In the genomic region with DNA sequence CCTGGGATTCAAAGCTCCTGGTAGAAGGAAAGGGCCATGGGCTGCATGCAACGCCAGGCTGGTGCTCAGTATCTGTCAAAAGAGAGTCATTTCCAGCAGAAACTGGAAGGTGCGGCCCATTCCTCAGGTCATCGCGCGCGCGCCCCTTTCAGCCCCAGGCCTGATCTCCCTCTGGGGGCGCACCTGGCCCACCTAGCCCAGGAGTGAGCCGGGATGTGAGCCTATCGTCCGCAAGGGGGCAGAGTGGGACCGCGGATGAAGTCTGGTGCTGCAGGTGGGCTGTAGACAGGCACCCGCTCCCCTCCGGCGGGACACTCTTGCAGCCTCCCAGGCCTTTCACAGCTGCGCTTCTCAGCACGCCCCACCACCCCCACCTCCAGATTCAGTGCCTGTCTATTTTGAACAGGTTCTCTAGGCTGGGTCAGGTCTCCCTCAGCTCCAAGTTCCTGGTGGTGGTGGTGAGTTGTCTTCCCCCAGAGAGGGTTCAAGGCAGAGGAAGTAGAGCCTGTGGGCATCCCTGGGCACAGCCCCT, we compare ENCODE assay signal across 9 cellular contexts. TPM values are rescaled to one million over a fixed set of nuclear protein-coding genes. Genes with fewer than 3 reads are reported as not detected.
DNase-seq lines count a peak whose midpoint lies in the region; ATAC-seq and TF ChIP-seq lines count a peak whose summit lies in the region.
"Had no signal": no experiment of that assay in that cellular context is flagged by ENCODE, and none has a peak within 500 bp of the region (broad histone marks: within the 10 kb centered on the region; RNA-seq: fewer than 3 reads in every experiment).

No MANE protein-coding gene starts in this region.

- H3K36me3 Mint-ChIP-seq in glutamatergic neuron (ENCODE audit: unreplicated experiment) = no peaks in the 10 kb centered on the region
- H3K36me3 Mint-ChIP-seq in progenitor cell of endocrine pancreas (ENCODE audit: insufficient read depth) = no peaks in the 10 kb centered on the region
- H3K36me3 Mint-ChIP-seq: activated naive CD4-positive, alpha-beta T cell treated with anti-CD3 and anti-CD28 coated beads, Interleukin-2, amount 50 U/mL, for 24 hours had no signal

- peak overlapping the region; percentile 36 for H3K4me2 ChIP-seq in Karpas-422 (ENCODE audit: low read depth, low read length, poor library complexity, severe bottlenecking)

- H3K79me2 ChIP-seq in Karpas-422 (ENCODE audit: low read length) = no peaks in the 10 kb centered on the region

- H3K9me3 ChIP-seq in Karpas-422 (ENCODE audit: low read length) (no peaks in the 10 kb centered on the region), SJSA1 (replicated peaks) (no peaks in the 10 kb centered on the region), vagina (no peaks in the 10 kb centered on the region)

- H3K27ac Mint-ChIP-seq in glutamatergic neuron (ENCODE audit: unreplicated experiment) (no peak overlapping the region), progenitor cell of endocrine pancreas (peak overlapping the region; percentile 78)
- H3K27ac Mint-ChIP-seq: activated naive CD4-positive, alpha-beta T cell treated with anti-CD3 and anti-CD28 coated beads, Interleukin-2, amount 50 U/mL, for 24 hours had no signal

- H2AFZ ChIP-seq in Karpas-422 (ENCODE audit: low read length) = no peak overlapping the region

- no peak overlapping the region for H3K27ac ChIP-seq in Karpas-422 (ENCODE audit: low read length)
- no peak overlapping the region for H3K27ac ChIP-seq in SJSA1
- no peak overlapping the region for H3K27ac ChIP-seq in vagina

- H3K27me3 Mint-ChIP-seq in glutamatergic neuron (ENCODE audit: unreplicated experiment) (peaks cover 9% of the 10 kb centered on the region), progenitor cell of endocrine pancreas (peaks cover 19% of the 10 kb centered on the region)
- H3K27me3 Mint-ChIP-seq: activated naive CD4-positive, alpha-beta T cell treated with anti-CD3 and anti-CD28 coated beads, Interleukin-2, amount 50 U/mL, for 24 hours had no signal

- H3K27me3 ChIP-seq in Karpas-422 (ENCODE audit: low read length) = no peaks in the 10 kb centered on the region
- H3K27me3 ChIP-seq in SJSA1 (replicated peaks) = no peaks in the 10 kb centered on the region
- H3K27me3 ChIP-seq in vagina = no peaks in the 10 kb centered on the region

- peaks cover 6% of the 10 kb centered on the region for H3K4me1 Mint-ChIP-seq in glutamatergic neuron (ENCODE audit: low read depth, unreplicated experiment)
- peaks cover 8% of the 10 kb centered on the region for H3K4me1 Mint-ChIP-seq in progenitor cell of endocrine pancreas (ENCODE audit: low read depth)

- intact Hi-C loops in vagina (cut with DNase I) = loop anchor here (5.0 kb wide), 3 partner anchors 51 to 141 kb away; no protein-coding TSS in a partner anchor

- TF ChIP-seq CTCF in glutamatergic neuron (IDR thresholded peaks at IDR 0.05; ENCODE audit: partially characterized antibody, unreplicated experiment) (peak; percentile 92), progenitor cell of endocrine pancreas (IDR thresholded peaks at IDR 0.05; ENCODE audit: unreplicated experiment) (peak; percentile 98), vagina (IDR thresholded peaks at IDR 0.05) (peak; percentile 96 to 99 (median 97))

- no peak overlapping the region for H3K4me3 Mint-ChIP-seq in glutamatergic neuron (ENCODE audit: unreplicated experiment)
- no peak overlapping the region for H3K4me3 Mint-ChIP-seq in progenitor cell of endocrine pancreas (ENCODE audit: low read depth)
- H3K4me3 Mint-ChIP-seq: activated naive CD4-positive, alpha-beta T cell treated with anti-CD3 and anti-CD28 coated beads, Interleukin-2, amount 50 U/mL, for 24 hours had no signal

- no peaks in the 10 kb centered on the region for H3K9me2 ChIP-seq in Karpas-422 (replicated peaks; ENCODE audit: insufficient read depth, low read length)

- TF ChIP-seq POLR2A in vagina (IDR thresholded peaks at IDR 0.05) = no peak

- peaks cover 18% of the 10 kb centered on the region for H3K4me1 ChIP-seq in Karpas-422 (ENCODE audit: low read length)
- 0 out of 2 replicates have a peak, but pooled peaks cover 3% of the 10 kb centered on the region for H3K4me1 ChIP-seq in SJSA1 (replicated peaks)
- peaks cover 32% of the 10 kb centered on the region for H3K4me1 ChIP-seq in vagina

- peak; percentile 84 for ATAC-seq in GM21526 (IDR thresholded peaks at IDR 0.05; ENCODE audit: low FRiP score, unreplicated experiment)

- H3K9me3 Mint-ChIP-seq in glutamatergic neuron (ENCODE audit: unreplicated experiment) (peaks cover 6% of the 10 kb centered on the region), progenitor cell of endocrine pancreas (ENCODE audit: low read depth) (no peaks in the 10 kb centered on the region)
- H3K9me3 Mint-ChIP-seq: activated naive CD4-positive, alpha-beta T cell treated with anti-CD3 and anti-CD28 coated beads, Interleukin-2, amount 50 U/mL, for 24 hours had no signal

- H3K36me3 ChIP-seq in Karpas-422 (ENCODE audit: insufficient read depth, low read length) = no peaks in the 10 kb centered on the region
- no peaks in the 10 kb centered on the region for H3K36me3 ChIP-seq in SJSA1
- no peaks in the 10 kb centered on the region for H3K36me3 ChIP-seq in vagina

- peaks cover 5% of the 10 kb centered on the region; the same call in 1 of the 2 replicates for H4K20me1 ChIP-seq in Karpas-422 (ENCODE audit: insufficient read depth, low read depth, low read length)

- H3K4me3 ChIP-seq in Karpas-422 (ENCODE audit: low read length) = no peak overlapping the region
- H3K4me3 ChIP-seq in SJSA1 = no peak overlapping the region
- H3K4me3 ChIP-seq in vagina = no peak overlapping the region

- 0 out of 2 replicates have a peak overlapping the region, but pooled peaks have one; percentile 19 for H3K9ac ChIP-seq in Karpas-422 (ENCODE audit: low read length)

- DNase-seq in COR-L47 (lab: John Stamatoyannopoulos, UW) = peak; percentile 73
- DNase-seq in Karpas-422 = peak; percentile 96
- DNase-seq in SJSA1 (ENCODE audit: low read depth in 1 of 2, low spot score in 2 of 2) = peak; percentile 65 to 70
- DNase-seq in activated gamma-delta T cell treated with anti-CD3 and anti-CD28 coated beads, Interleukin-2, amount 50 U/mL, for 16 hours (ENCODE audit: low read depth) = peak; percentile 82
- DNase-seq in glutamatergic neuron = peak; percentile 86
- DNase-seq in progenitor cell of endocrine pancreas (ENCODE audit: low spot score, unreplicated experiment) = peak; percentile 91
- DNase-seq in vagina (ENCODE audit: extremely low spot score in 2 of 2) = no peak

RNA-seq across cellular contexts. Expression of a gene that starts 5.8 kb away (rescaled TPM):
- 2,656 and 3,245 TPM in 2 replicates for total RNA-seq in Karpas-422 (2014; rRNA removed; shearing (Covaris generic); ENCODE audit: low replicate concordance)
- 462 and 868 TPM in 2 replicates for total RNA-seq in SJSA1 (2014; rRNA removed; shearing (Covaris generic))
- 588 TPM for total RNA-seq in glutamatergic neuron (ENCODE audit: unreplicated experiment)
- 1,205 and 1,236 TPM in 2 replicates for total RNA-seq in progenitor cell of endocrine pancreas
- 1,678 TPM for total RNA-seq in vagina

RNA-seq across cellular contexts. Expression of a gene that starts 18.2 kb away (rescaled TPM):
- 71.0 and 97.0 TPM in 2 replicates for total RNA-seq in Karpas-422 (2014; rRNA removed; shearing (Covaris generic); ENCODE audit: low replicate concordance)
- total RNA-seq in SJSA1 (2014; rRNA removed; shearing (Covaris generic)) = 11.0 and 19.0 TPM in 2 replicates
- total RNA-seq in glutamatergic neuron (ENCODE audit: unreplicated experiment) = 13.2 TPM
- total RNA-seq in progenitor cell of endocrine pancreas = 38.0 and 43.0 TPM in 2 replicates
- 29.7 TPM for total RNA-seq in vagina

RNA-seq across cellular contexts. Expression of a gene that starts 26.6 kb away (rescaled TPM):
- total RNA-seq in Karpas-422 (2014; rRNA removed; shearing (Covaris generic); ENCODE audit: low replicate concordance) = 36.9 and 58.2 TPM in 2 replicates
- 2.3 and 13.2 TPM in 2 replicates for total RNA-seq in SJSA1 (2014; rRNA removed; shearing (Covaris generic))
- 12.7 TPM for total RNA-seq in glutamatergic neuron (ENCODE audit: unreplicated experiment)
- total RNA-seq in progenitor cell of endocrine pancreas = 16.4 and 19.4 TPM in 2 replicates
- 31.9 TPM for total RNA-seq in vagina

RNA-seq across cellular contexts. Expression of a gene that starts 27.7 kb away (rescaled TPM):
- total RNA-seq in Karpas-422 (2014; rRNA removed; shearing (Covaris generic); ENCODE audit: low replicate concordance) = 104 and 118 TPM in 2 replicates
- 26.6 and 31.0 TPM in 2 replicates for total RNA-seq in SJSA1 (2014; rRNA removed; shearing (Covaris generic))
- total RNA-seq in glutamatergic neuron (ENCODE audit: unreplicated experiment) = 6.7 TPM
- total RNA-seq in progenitor cell of endocrine pancreas = 13.7 and 14.4 TPM in 2 replicates
- total RNA-seq in vagina = 46.9 TPM

RNA-seq across cellular contexts. Expression of a gene that starts 34.3 kb away (rescaled TPM):
- total RNA-seq in Karpas-422 (2014; rRNA removed; shearing (Covaris generic); ENCODE audit: low replicate concordance) = 16.9 and 17.9 TPM in 2 replicates
- 75.3 and 138 TPM in 2 replicates for total RNA-seq in SJSA1 (2014; rRNA removed; shearing (Covaris generic))
- total RNA-seq in glutamatergic neuron (ENCODE audit: unreplicated experiment) (1,577 TPM), progenitor cell of endocrine pancreas (159 and 160 TPM in 2 replicates), vagina (36.6 TPM)

Comparison
In these comparisons a context has a peak if more than half of its experiments do, and no peak if none do; other contexts are left out.
1. DNase-seq: peak in COR-L47 (single experiment), Karpas-422 (single experiment), SJSA1 (2 of 2), activated gamma-delta T cell treated with anti-CD3 and anti-CD28 coated beads, Interleukin-2, amount 50 U/mL, for 16 hours (single experiment), glutamatergic neuron (single experiment) and progenitor cell of endocrine pancreas (single experiment); none in vagina (0 of 2).
2. Peak in every context shown above with its lines, with median percentiles within 50 percentile points of each other: CTCF ChIP-seq.